35 cellular contexts compared by ENCODE assay signal in the genomic region with DNA sequence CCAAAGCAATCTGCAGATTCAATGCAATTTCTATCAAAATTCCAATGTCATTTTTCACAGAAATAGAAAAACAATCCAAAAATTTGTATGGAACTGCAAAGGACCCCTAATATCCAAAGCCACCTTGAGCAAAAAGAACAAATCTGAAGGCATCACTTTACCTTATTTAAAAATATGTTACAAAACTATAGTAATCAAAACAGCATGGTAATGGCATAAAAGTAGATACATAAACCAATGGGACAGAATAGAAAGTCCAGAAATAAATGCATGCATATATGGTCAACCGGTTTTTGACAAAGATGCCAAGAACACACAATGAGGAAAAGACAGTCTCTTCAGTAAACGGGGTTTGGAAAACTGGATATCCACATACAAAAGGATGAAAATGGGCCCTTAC. TPM values are rescaled to one million over a fixed set of nuclear protein-coding genes. Genes with fewer than 3 reads are reported as not detected.
DNase-seq lines count a peak whose midpoint lies in the region; ATAC-seq, FAIRE-seq and TF ChIP-seq lines count a peak whose summit lies in the region.
"Had no signal": no experiment of that assay in that cellular context is flagged by ENCODE, and none has a peak within 500 bp of the region (broad histone marks: within the 10 kb centered on the region; RNA-seq: fewer than 3 reads in every experiment).

No MANE protein-coding gene starts in this region.

- H3K9me3 ChIP-seq in A549 (peaks cover 23% of the 10 kb centered on the region; the same call in 2 of the 3 replicates), HCT116 (ENCODE audit: control insufficient read depth in 1 of 2, insufficient read depth in 1 of 2, low read depth in 1 of 2, low read length in 2 of 2) (no peaks in the 10 kb centered on the region), HEK293 (ENCODE audit: control insufficient read depth, insufficient read depth, low read depth, low read length) (no peaks in the 10 kb centered on the region), K562 (replicated peaks; ENCODE audit: control insufficient read depth, insufficient read depth, low read depth, low read length) (no peaks in the 10 kb centered on the region; the same call in 1 of the 2 replicates), gastrocnemius medialis (no peaks in the 10 kb centered on the region), uterus (no peaks in the 10 kb centered on the region)
- H3K9me3 ChIP-seq: BE2C had no signal

- peaks cover 19% of the 10 kb centered on the region for H3K9me3 Mint-ChIP-seq in T-helper 2 cell treated with Interferon-gamma antibody and Interleukin-4, amounts not matched to agents 5 μg/mL and 100 μg/mL, for 36 hours

- TF ChIP-seq EP300 in A549 (IDR thresholded peaks at IDR 0.05) = no peak
- no peak for TF ChIP-seq EP300 in K562 (IDR thresholded peaks at IDR 0.05; ENCODE audit: low read length)

- H3K27ac ChIP-seq in A549 (no peak overlapping the region), HCT116 (ENCODE audit: low read depth, low read length) (no peak overlapping the region), HEK293 (ENCODE audit: extremely low read depth, low read depth, low read length) (no peak overlapping the region), K562 (ENCODE audit: extremely low read depth, low read depth, low read length) (no peak overlapping the region), gastrocnemius medialis (no peak overlapping the region), uterus (no peak overlapping the region)
- H3K27ac ChIP-seq: 22Rv1; BLaER1; BLaER1 treated with 17β-estradiol and CSF1 and Interleukin-3, amounts not matched to agents 10 nM and 100 nM; C4-2B had no signal

- no peak overlapping the region for H2AFZ ChIP-seq in HCT116 (ENCODE audit: low read depth, low read length, poor library complexity, severe bottlenecking)
- H2AFZ ChIP-seq in K562 (ENCODE audit: low read depth, low read length) = no peak overlapping the region

- no peak for FAIRE-seq in A549 (lab: Jason Lieb, UNC)
- no peak for FAIRE-seq in K562 (lab: Jason Lieb, UNC)
- FAIRE-seq: D721Med had no signal

- no peaks in the 10 kb centered on the region for H4K20me1 ChIP-seq in HCT116 (ENCODE audit: insufficient read depth)
- no peaks in the 10 kb centered on the region for H4K20me1 ChIP-seq in K562 (replicated peaks; ENCODE audit: control insufficient read depth, insufficient read depth, low read length)
- H4K20me1 ChIP-seq: BLaER1; BLaER1 treated with 17β-estradiol and CSF1 and Interleukin-3, amounts not matched to agents 10 nM and 100 nM had no signal

- CTCF ChIA-PET in A549 (lab: Yijun Ruan, JAX) (no interaction called here), HCT116 (lab: Charles Lee) (no interaction called here), HEK293 (lab: Yijun Ruan, JAX) (no interaction called here), K562 (lab: Yijun Ruan, JAX; ENCODE audit: low intra/inter-chr PET ratio) (no interaction called here)

- no peaks in the 10 kb centered on the region for H3K4me1 ChIP-seq in A549
- no peaks in the 10 kb centered on the region for H3K4me1 ChIP-seq in HCT116 (ENCODE audit: control insufficient read depth in 1 of 2, insufficient read depth in 2 of 2, low read length in 2 of 2)
- no peaks in the 10 kb centered on the region for H3K4me1 ChIP-seq in HEK293 (ENCODE audit: control insufficient read depth, insufficient read depth, low read length)
- 0 out of 5 replicates have a peak, but pooled peaks cover 0 to 4% of the 10 kb centered on the region in 2 experiments for H3K4me1 ChIP-seq in K562 (replicated peaks in 1 of 2; ENCODE audit: control insufficient read depth in 2 of 2, insufficient read depth in 2 of 2, low read length in 2 of 2)
- no peaks in the 10 kb centered on the region for H3K4me1 ChIP-seq in gastrocnemius medialis
- no peaks in the 10 kb centered on the region for H3K4me1 ChIP-seq in uterus
- H3K4me1 ChIP-seq: BE2C, BLaER1 had no signal

- in situ Hi-C loops in K562 (cut with MboI) = no loop called here
- in situ Hi-C loops in gastrocnemius medialis (cut with MboI; ENCODE audit: low sequenced_read_pairs in 4 of 4) = no loop called here

- TF ChIP-seq POLR2A in A549 (IDR thresholded peaks at IDR 0.05; ENCODE audit: low read length) (no peak), HCT116 (IDR thresholded peaks at IDR 0.05; ENCODE audit: borderline replicate concordance, extremely low read depth, insufficient read depth, insufficient read length) (no peak), K562 (conservative IDR thresholded peaks at IDR 0.05) (no peak), gastrocnemius medialis (IDR thresholded peaks at IDR 0.05) (no peak), uterus (IDR thresholded peaks at IDR 0.05) (no peak)

- no peaks in the 10 kb centered on the region for H3K36me3 ChIP-seq in HCT116 (ENCODE audit: control insufficient read depth in 1 of 2, insufficient read depth in 2 of 2, low read length in 2 of 2)
- H3K36me3 ChIP-seq in HEK293 (ENCODE audit: control insufficient read depth in 2 of 2, insufficient read depth in 1 of 2, low read length in 2 of 2) = no peaks in the 10 kb centered on the region
- no peaks in the 10 kb centered on the region for H3K36me3 ChIP-seq in K562 (ENCODE audit: control insufficient read depth, insufficient read depth, low read length)
- no peaks in the 10 kb centered on the region for H3K36me3 ChIP-seq in gastrocnemius medialis
- no peaks in the 10 kb centered on the region for H3K36me3 ChIP-seq in uterus
- H3K36me3 ChIP-seq: BE2C, BLaER1 had no signal

- ATAC-seq in A549 (no peak), HCT116 (no peak), K562 (no peak), gastrocnemius medialis (no peak)
- ATAC-seq: CD8-positive, alpha-beta T cell had no signal

- H3K9ac ChIP-seq in HCT116 (ENCODE audit: low read length) = no peak overlapping the region
- H3K9ac ChIP-seq in K562 (ENCODE audit: insufficient read depth in 1 of 2, low read depth in 2 of 2, low read length in 2 of 2) = no peak overlapping the region
- H3K9ac ChIP-seq: BLaER1; BLaER1 treated with 17β-estradiol and CSF1 and Interleukin-3, amounts not matched to agents 10 nM and 100 nM had no signal

- H3K4me1 Mint-ChIP-seq in T-helper 2 cell treated with Interferon-gamma antibody and Interleukin-4, amounts not matched to agents 5 μg/mL and 100 μg/mL, for 36 hours (ENCODE audit: low read depth) = peaks cover 9% of the 10 kb centered on the region
- H3K4me1 Mint-ChIP-seq: B cell; CD4-positive, CD25-positive, alpha-beta regulatory T cell had no signal

- no peaks in the 10 kb centered on the region for H3K36me3 Mint-ChIP-seq in T-helper 2 cell treated with Interferon-gamma antibody and Interleukin-4, amounts not matched to agents 5 μg/mL and 100 μg/mL, for 36 hours (ENCODE audit: low read depth)
- H3K36me3 Mint-ChIP-seq: CD14-positive monocyte; CD4-positive, CD25-positive, alpha-beta regulatory T cell; CD8-positive, alpha-beta T cell had no signal

- H3K4me3 ChIP-seq in A549 (no peak overlapping the region), HCT116 (replicated peaks in 1 of 2; ENCODE audit: low read depth in 1 of 2, low read length in 2 of 2) (no peak overlapping the region), HEK293 (ENCODE audit: low read depth, low read length) (no peak overlapping the region), K562 (no peak overlapping the region), gastrocnemius medialis (no peak overlapping the region), uterus (no peak overlapping the region)
- H3K4me3 ChIP-seq: BLaER1; BLaER1 treated with 17β-estradiol and CSF1 and Interleukin-3, amounts not matched to agents 10 nM and 100 nM had no signal

- 49% methylated on average over 2 of the region's 2 CpGs for WGBS in A549 (ENCODE audit: missing lambda C conversion rate)
- WGBS in K562 (ENCODE audit: insufficient coverage, low coverage, missing lambda C conversion rate) = 4% methylated on average over 2 of the region's 2 CpGs

- no peak overlapping the region for H3K27ac Mint-ChIP-seq in T-helper 2 cell treated with Interferon-gamma antibody and Interleukin-4, amounts not matched to agents 5 μg/mL and 100 μg/mL, for 36 hours
- H3K27ac Mint-ChIP-seq: B cell; CD14-positive monocyte; CD4-positive, alpha-beta T cell; CD8-positive, alpha-beta memory T cell; CD8-positive, alpha-beta T cell had no signal

- no peak overlapping the region for H3K4me2 ChIP-seq in A549
- H3K4me2 ChIP-seq in HCT116 (ENCODE audit: low read length) = no peak overlapping the region
- H3K4me2 ChIP-seq in K562 (ENCODE audit: insufficient read depth, low read length) = no peak overlapping the region
- H3K4me2 ChIP-seq: BLaER1; BLaER1 treated with 17β-estradiol and CSF1 and Interleukin-3, amounts not matched to agents 10 nM and 100 nM had no signal

- TF ChIP-seq CTCF in A549 (IDR thresholded peaks at IDR 0.05) (no peak), HCT116 (IDR thresholded peaks at IDR 0.05 in 2 of 3, conservative IDR thresholded peaks at IDR 0.05 in 1 of 3; ENCODE audit: borderline replicate concordance in 1 of 3, insufficient read depth in 1 of 3, low read depth in 2 of 3, low read length in 2 of 3) (no peak), HEK293 (tag by site-specific recombination; IDR thresholded peaks at IDR 0.05) (no peak), K562 (IDR thresholded peaks at IDR 0.05 in 2 of 3, conservative IDR thresholded peaks at IDR 0.05 in 1 of 3; ENCODE audit: insufficient read depth in 2 of 3, low read depth in 1 of 3, low read length in 3 of 3) (no peak), gastrocnemius medialis (IDR thresholded peaks at IDR 0.05 in 4 of 5, conservative IDR thresholded peaks at IDR 0.05 in 1 of 5) (no peak), uterus (IDR thresholded peaks at IDR 0.05) (no peak)

- BruUV-seq in HCT116 (replicated peaks; lab: Mats Ljungman, UMichigan) (no TSS peak), K562 (replicated peaks; lab: Mats Ljungman, UMichigan) (no TSS peak)

- POLR2A ChIA-PET in A549 (lab: Yijun Ruan, JAX) = no interaction called here
- POLR2A ChIA-PET in HCT116 (lab: Charles Lee) = no interaction called here
- POLR2A ChIA-PET in HEK293 (lab: Yijun Ruan, JAX) = no interaction called here
- POLR2A ChIA-PET in K562 (lab: Yijun Ruan, JAX) = no interaction called here

- H3K9me2 ChIP-seq in HCT116 (ENCODE audit: insufficient read depth) = no peaks in the 10 kb centered on the region

- RAD21 ChIA-PET in HCT116 (lab: Charles Lee; ENCODE audit: low non-redundant PET in 1 of 2, low total read pairs in 2 of 2, uncharacterized antibody in 2 of 2, unreplicated experiment in 2 of 2) = no interaction called here

- TF ChIP-seq RAD21 in A549 (conservative IDR thresholded peaks at IDR 0.05 in 1 of 2, IDR thresholded peaks at IDR 0.05 in 1 of 2) (no peak), HCT116 (IDR thresholded peaks at IDR 0.05; ENCODE audit: low read depth) (no peak), K562 (CRISPR knock-in tag; conservative IDR thresholded peaks at IDR 0.05 in 1 of 2, IDR thresholded peaks at IDR 0.05 in 1 of 2) (no peak)

- H3K4me3 Mint-ChIP-seq in T-helper 2 cell treated with Interferon-gamma antibody and Interleukin-4, amounts not matched to agents 5 μg/mL and 100 μg/mL, for 36 hours = no peak overlapping the region
- H3K4me3 Mint-ChIP-seq: B cell; CD14-positive monocyte; CD4-positive, alpha-beta memory T cell; CD4-positive, alpha-beta T cell; CD4-positive, CD25-positive, alpha-beta regulatory T cell; CD8-positive, alpha-beta memory T cell; CD8-positive, alpha-beta T cell had no signal

- H3K27me3 Mint-ChIP-seq in T-helper 2 cell treated with Interferon-gamma antibody and Interleukin-4, amounts not matched to agents 5 μg/mL and 100 μg/mL, for 36 hours (ENCODE audit: low read depth) = peaks cover 22% of the 10 kb centered on the region

- H3K27me3 ChIP-seq in HCT116 (ENCODE audit: insufficient read depth, low read length) (no peaks in the 10 kb centered on the region), K562 (ENCODE audit: control insufficient read depth in 2 of 2, insufficient read depth in 2 of 2, low read length in 2 of 2) (no peaks in the 10 kb centered on the region), gastrocnemius medialis (no peaks in the 10 kb centered on the region), uterus (no peaks in the 10 kb centered on the region)
- H3K27me3 ChIP-seq: BE2C; BLaER1; BLaER1 treated with 17β-estradiol and CSF1 and Interleukin-3, amounts not matched to agents 10 nM and 100 nM had no signal

- DNase-seq in A549 (ENCODE audit: low read depth in 1 of 2, low spot score in 1 of 2) (no peak), HCT116 (ENCODE audit: low read depth, low spot score) (no peak), K562 (ENCODE audit: extremely low read depth in 1 of 4, low spot score in 3 of 4) (no peak), gastrocnemius medialis (no peak), uterus (no peak)
- DNase-seq in activated naive CD4-positive, alpha-beta T cell treated with Interleukin-2 at 50 U/mL for 16 hours = no peak
- DNase-seq in T-helper 2 cell treated with Interferon-gamma antibody and Interleukin-4, amounts not matched to agents 5 μg/mL and 100 μg/mL, for 36 hours (ENCODE audit: low spot score) = no peak
- DNase-seq: 8988T; ACHN; AML-193; BE2C; C1 segment of cervical spinal cord; Caco-2; Calu3; CD4-positive, alpha-beta memory T cell; CD4-positive, alpha-beta T cell; CD4-positive, CD25-positive, alpha-beta regulatory T cell; CD8-positive, alpha-beta memory T cell; CD8-positive, alpha-beta T cell; COR-L47; DMS 273 treated with DMSO at 0.1 percent for 48 hours; DMS153; DMS53; DMS79; DMS79 treated with DMSO at 0.1 percent for 48 hours; DND-41; EL had no signal

- H3K9me1 ChIP-seq in K562 (ENCODE audit: control insufficient read depth, insufficient read depth, low read length) = no peaks in the 10 kb centered on the region

- intact Hi-C loops in HCT116 (cut with micrococcal nuclease) = no loop called here
- intact Hi-C loops in K562 (cut with micrococcal nuclease) = no loop called here
- intact Hi-C loops in gastrocnemius medialis (cut with DNase I; ENCODE audit: low total_unique reads) = no loop called here
- intact Hi-C loops in uterus (cut with DNase I; ENCODE audit: low total_unique reads) = no loop called here

- H3K79me2 ChIP-seq in HCT116 (ENCODE audit: insufficient read depth, low read length) (no peaks in the 10 kb centered on the region), K562 (ENCODE audit: control insufficient read depth, insufficient read depth, low read length) (no peaks in the 10 kb centered on the region)

RNA-seq across cellular contexts. Expression of a gene that starts 39.4 kb away (rescaled TPM):
- polyA plus RNA-seq in A549 (2011; rRNA removed) (43.1 and 51.0 TPM in 2 replicates), A549 (2017; fragmentation: RNase III; extraction: RNeasy Plus Mini Kit Qiagen cat#74134 plus additional on column Dnase treatment) (34.6 to 38.9 TPM (median 35.2 TPM) in 3 replicates), K562 (2011; rRNA removed) (not detected in 2 replicates), K562 (2014; fragmentation: Illumina TruSeq; extraction: Trizol) (not detected in 2 replicates), K562 (2014; fragmentation: Nextera tagmentation; extraction: Ambion mirVana) (not detected), K562 (2014; rRNA removed) (not detected in 2 replicates)
- polyA plus RNA-seq in A549 (2012; cell fraction: cytosol; rRNA removed) = 15.6 and 18.4 TPM in 2 replicates
- polyA plus RNA-seq in A549 (2012; cell fraction: nucleus; rRNA removed) = 8.5 and 10.5 TPM in 2 replicates
- 51.3 and 55.0 TPM in 2 replicates for polyA minus RNA-seq in A549 (2011; rRNA and poly(A)+ RNA removed)
- total RNA-seq in HCT116 (2021; ENCODE audit: unreplicated experiment) (71.6 TPM), K562 (2014; rRNA removed) (not detected in 2 replicates), K562 (2014; rRNA removed; fragmentation: Illumina TruSeq; extraction: Trizol) (not detected in 2 replicates), K562 (2015; rRNA removed; fragmentation: Illumina TruSeq; extraction: Trizol) (not detected in 2 replicates), K562 (2021) (0.38 TPM in 1 of 2 replicates, not detected in the other), gastrocnemius medialis (10 to 100 TPM in 1 of 4 donors, 1 to 10 TPM in 3; 4.9 to 10.6 (median 8.5) TPM), uterus (10 to 100 TPM in 2 of 4 donors, 1 to 10 TPM in 2; 5.1 to 29.1 (median 12.9) TPM)
- 40.4 and 42.9 TPM in 2 replicates for polyA plus RNA-seq in HCT116 (2012)
- total RNA-seq in K562 (2011; cell fraction: chromatin; rRNA removed; ENCODE audit: low replicate concordance) = not detected in 2 replicates
- total RNA-seq in K562 (2011; cell fraction: nucleolus; rRNA removed) = not detected in 2 replicates
- total RNA-seq in K562 (2011; cell fraction: nucleoplasm; rRNA removed) = not detected in 2 replicates
- polyA plus RNA-seq in K562 (2011; cell fraction: cytosol; rRNA removed) = not detected in 2 replicates
- polyA plus RNA-seq in K562 (2011; cell fraction: nucleus; rRNA removed) = not detected in 2 replicates
- 0.21 TPM in 1 of 2 replicates, not detected in the other for polyA plus RNA-seq in K562 (2012)
- polyA minus RNA-seq in K562 (2011; rRNA and poly(A)+ RNA removed) = not detected in 2 replicates
- polyA minus RNA-seq in K562 (2011; cell fraction: cytosol; rRNA and poly(A)+ RNA removed) = not detected in 2 replicates
- polyA minus RNA-seq in K562 (2011; cell fraction: nucleus; rRNA and poly(A)+ RNA removed) = 0.13 TPM in 1 of 2 replicates, not detected in the other
- total RNA-seq: CD8-positive, alpha-beta T cell had no signal
- polyA plus RNA-seq: CD8-positive, alpha-beta memory T cell had no signal

Comparison
In these comparisons a context has a peak if more than half of its experiments do, and no peak if none do; other contexts are left out.
1. RNA of a gene that starts 39.4 kb away (total RNA-seq): 71.6 TPM in HCT116 (single experiment), 5.1 to 29.1 TPM in uterus and 4.9 to 10.6 TPM in gastrocnemius medialis; 0.38 TPM in K562; every median in the first group is over 4 times any median in the second.